Comparison of ENCODE assay signal across 1 cellular context in the genomic region with DNA sequence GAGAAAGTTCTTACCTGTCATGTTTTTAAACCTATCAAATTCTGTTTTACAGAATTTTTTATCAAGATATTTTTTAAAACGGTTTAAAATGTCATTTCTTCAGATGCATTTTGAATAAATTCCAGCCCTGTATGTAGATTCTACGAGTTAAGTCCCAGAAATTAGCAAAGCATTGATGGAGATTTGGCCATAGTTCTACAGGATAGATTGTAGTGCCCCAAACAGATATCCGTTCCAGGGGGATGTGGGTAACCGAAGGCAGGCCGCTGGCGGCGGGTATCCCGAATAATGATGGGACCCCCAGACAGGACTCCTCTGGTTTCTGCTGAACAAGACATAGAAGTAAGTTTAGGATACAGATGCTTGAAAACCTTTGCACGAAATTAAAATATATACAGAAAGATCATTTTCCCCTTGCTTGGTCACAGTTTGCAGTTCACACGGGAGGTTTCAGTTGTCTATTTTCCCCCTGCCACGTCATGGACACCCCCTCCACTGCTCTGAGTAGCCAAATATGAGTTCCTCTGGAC.
TF ChIP-seq lines count a peak whose summit lies in the region.

No MANE protein-coding gene starts in this region.

TF ChIP-seq in HepG2, 621 proteins besides CTCF, POLR2A, EP300 and RAD21 (continued from another document):
- TF ChIP-seq, protein P1, sequence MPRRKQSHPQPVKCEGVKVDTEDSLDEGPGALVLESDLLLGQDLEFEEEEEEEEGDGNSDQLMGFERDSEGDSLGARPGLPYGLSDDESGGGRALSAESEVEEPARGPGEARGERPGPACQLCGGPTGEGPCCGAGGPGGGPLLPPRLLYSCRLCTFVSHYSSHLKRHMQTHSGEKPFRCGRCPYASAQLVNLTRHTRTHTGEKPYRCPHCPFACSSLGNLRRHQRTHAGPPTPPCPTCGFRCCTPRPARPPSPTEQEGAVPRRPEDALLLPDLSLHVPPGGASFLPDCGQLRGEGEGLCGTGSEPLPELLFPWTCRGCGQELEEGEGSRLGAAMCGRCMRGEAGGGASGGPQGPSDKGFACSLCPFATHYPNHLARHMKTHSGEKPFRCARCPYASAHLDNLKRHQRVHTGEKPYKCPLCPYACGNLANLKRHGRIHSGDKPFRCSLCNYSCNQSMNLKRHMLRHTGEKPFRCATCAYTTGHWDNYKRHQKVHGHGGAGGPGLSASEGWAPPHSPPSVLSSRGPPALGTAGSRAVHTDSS (CRISPR knock-in tag; conservative IDR thresholded peaks at IDR 0.05) = no peak
- TF ChIP-seq ZFY (CRISPR knock-in tag; IDR thresholded peaks at IDR 0.05) = 0 out of 2 replicates have a peak, but pooled peaks have one; percentile 3
- TF ChIP-seq, protein P2, sequence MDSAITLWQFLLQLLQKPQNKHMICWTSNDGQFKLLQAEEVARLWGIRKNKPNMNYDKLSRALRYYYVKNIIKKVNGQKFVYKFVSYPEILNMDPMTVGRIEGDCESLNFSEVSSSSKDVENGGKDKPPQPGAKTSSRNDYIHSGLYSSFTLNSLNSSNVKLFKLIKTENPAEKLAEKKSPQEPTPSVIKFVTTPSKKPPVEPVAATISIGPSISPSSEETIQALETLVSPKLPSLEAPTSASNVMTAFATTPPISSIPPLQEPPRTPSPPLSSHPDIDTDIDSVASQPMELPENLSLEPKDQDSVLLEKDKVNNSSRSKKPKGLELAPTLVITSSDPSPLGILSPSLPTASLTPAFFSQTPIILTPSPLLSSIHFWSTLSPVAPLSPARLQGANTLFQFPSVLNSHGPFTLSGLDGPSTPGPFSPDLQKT (CRISPR knock-in tag; IDR thresholded peaks at IDR 0.05; ENCODE audit: borderline replicate concordance) = no peak
- TF ChIP-seq ZKSCAN8 (CRISPR knock-in tag; IDR thresholded peaks at IDR 0.05; ENCODE audit: borderline replicate concordance) = no peak
